Comparison of ENCODE assay signal across 20 cellular contexts in genomic region chr16:84660973-84661372, GRCh38.
"Had no signal": no experiment of that assay in that cellular context is flagged by ENCODE, and none has a peak within 500 bp of the region (broad histone marks: within the 10 kb centered on the region; RNA-seq: fewer than 3 reads in every experiment).

No MANE protein-coding gene starts in this region.

- H3K27ac ChIP-seq: breast epithelium, gastroesophageal sphincter, left lung, prostate gland, tibial artery, VCaP had no signal

- H3K4me1 ChIP-seq: breast epithelium, gastroesophageal sphincter, prostate gland had no signal

- DNase-seq: activated CD4-positive, CD25-positive, alpha-beta regulatory T cell treated with anti-CD3 and anti-CD28 coated beads, Interleukin-2, amount 50 U/mL, for 72 hours; activated naive CD4-positive, alpha-beta T cell treated with Interleukin-2 at 50 U/mL for 16 hours; anterior cingulate cortex; cerebellar nuclear complex; cortex of kidney; heart right ventricle; left lung; mammary epithelial cell; right cardiac atrium; stimulated activated CD4-positive, alpha-beta T cell treated with anti-CD3 and anti-CD28 coated beads, Interleukin-2, amount 100 ng/mL, for 24 hours; stimulated activated naive CD8-positive, alpha-beta T cell treated with anti-CD3 and anti-CD28 coated beads, Interleukin-15, Interleukin-2, amounts not matched to agents 100 U/mL and 50 U/mL, for 24 hours; substantia nigra; SW 1271; T-helper 2 cell; tibial artery had no signal

- H3K4me3 ChIP-seq: breast epithelium, gastroesophageal sphincter, heart right ventricle, left lung, prostate gland, tibial artery had no signal

- ATAC-seq: activated T-helper 17 cell treated with anti-CD3 and anti-CD28 coated beads, Interleukin-2, amount 50 U/mL, for 72 hours; gastroesophageal sphincter; left lung; stimulated activated naive CD8-positive, alpha-beta T cell treated with anti-CD3 and anti-CD28 coated beads, Interleukin-15, Interleukin-2, amounts not matched to agents 100 U/mL and 50 U/mL, for 24 hours had no signal

- H3K27me3 ChIP-seq: breast epithelium, gastroesophageal sphincter, heart right ventricle, left lung, tibial artery had no signal

- H3K36me3 ChIP-seq: breast epithelium had no signal

- H3K9me3 ChIP-seq: breast epithelium, gastroesophageal sphincter, heart right ventricle, left lung, prostate gland, tibial artery had no signal
